15 cellular contexts compared by ENCODE assay signal in the genomic region with DNA sequence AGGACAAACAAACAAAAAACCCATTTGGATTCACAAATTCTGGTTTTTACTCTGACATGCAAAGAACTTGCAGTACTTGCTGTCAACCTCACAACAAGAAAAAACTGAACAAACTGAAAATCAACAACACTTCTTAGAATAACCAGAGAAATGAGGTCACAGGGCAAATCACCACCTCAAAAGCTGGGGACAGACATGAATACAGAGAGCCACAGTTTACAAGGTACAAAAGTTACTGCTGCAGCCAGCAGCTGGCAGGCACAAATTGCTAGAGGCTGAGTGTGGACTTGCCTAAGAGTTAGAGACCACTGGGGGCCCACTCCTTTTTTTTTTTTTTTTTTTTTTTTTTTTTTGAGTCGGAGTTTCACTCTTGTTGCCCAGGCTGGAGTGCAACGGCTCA. TPM values are rescaled to one million over a fixed set of nuclear protein-coding genes. Genes with fewer than 3 reads are reported as not detected.
A peak's percentile ranks its signal among the peaks of the same experiment; 100 is the strongest.
DNase-seq lines count a peak whose midpoint lies in the region; ATAC-seq and TF ChIP-seq lines count a peak whose summit lies in the region.
"Had no signal": no experiment of that assay in that cellular context is flagged by ENCODE, and none has a peak within 500 bp of the region (broad histone marks: within the 10 kb centered on the region; RNA-seq: fewer than 3 reads in every experiment).

No MANE protein-coding gene starts in this region.

- CTCF ChIA-PET in activated CD8-positive, alpha-beta T cell treated with anti-CD3 and anti-CD28 coated beads, Interleukin-2, amount 10 ng/mL, durations not matched to agents 7 days and 5 days (lab: Charles Lee): no interaction called here
- CTCF ChIA-PET in activated CD8-positive, alpha-beta T cell treated with anti-CD3 and anti-CD28 coated beads for 36 hours (lab: Charles Lee): no interaction called here

- TF ChIP-seq CTCF in activated CD8-positive, alpha-beta T cell treated with anti-CD3 and anti-CD28 coated beads for 36 hours (IDR thresholded peaks at IDR 0.05): no peak

- POLR2A ChIA-PET in activated CD8-positive, alpha-beta T cell treated with anti-CD3 and anti-CD28 coated beads, Interleukin-2, amount 10 ng/mL, durations not matched to agents 7 days and 5 days (lab: Charles Lee): no interaction called here
- POLR2A ChIA-PET in activated CD8-positive, alpha-beta T cell treated with anti-CD3 and anti-CD28 coated beads for 36 hours (lab: Charles Lee): no interaction called here

- H3K4me3 Mint-ChIP-seq in activated CD8-positive, alpha-beta T cell treated with anti-CD3 and anti-CD28 coated beads, Interleukin-2, amount 10 ng/mL, durations not matched to agents 7 days and 5 days: no peak overlapping the region
- no peak overlapping the region for H3K4me3 Mint-ChIP-seq in activated CD8-positive, alpha-beta T cell treated with anti-CD3 and anti-CD28 coated beads for 36 hours
- H3K4me3 Mint-ChIP-seq in T-helper 1 cell treated with Interleukin-12 subunit alpha and Interleukin-12 subunit beta and Interleukin-4 antibody, amounts not matched to agents 30 μg/mL and 1 μg/mL, for 36 hours: peak overlapping the region; percentile 51

- H3K27me3 Mint-ChIP-seq in activated CD8-positive, alpha-beta T cell treated with anti-CD3 and anti-CD28 coated beads, Interleukin-2, amount 10 ng/mL, durations not matched to agents 7 days and 5 days (ENCODE audit: low read depth): peaks cover 26% of the 10 kb centered on the region
- H3K27me3 Mint-ChIP-seq in activated CD8-positive, alpha-beta T cell treated with anti-CD3 and anti-CD28 coated beads for 36 hours: peaks cover 14% of the 10 kb centered on the region
- peaks cover 30% of the 10 kb centered on the region for H3K27me3 Mint-ChIP-seq in T-helper 1 cell treated with Interleukin-12 subunit alpha and Interleukin-12 subunit beta and Interleukin-4 antibody, amounts not matched to agents 30 μg/mL and 1 μg/mL, for 36 hours (ENCODE audit: low read depth)

- H3K36me3 Mint-ChIP-seq in activated CD8-positive, alpha-beta T cell treated with anti-CD3 and anti-CD28 coated beads, Interleukin-2, amount 10 ng/mL, durations not matched to agents 7 days and 5 days (ENCODE audit: low read depth): peaks cover under 1% of the 10 kb centered on the region
- H3K36me3 Mint-ChIP-seq in activated CD8-positive, alpha-beta T cell treated with anti-CD3 and anti-CD28 coated beads for 36 hours (ENCODE audit: low read depth): peaks cover 6% of the 10 kb centered on the region
- peaks cover 35% of the 10 kb centered on the region for H3K36me3 Mint-ChIP-seq in T-helper 1 cell treated with Interleukin-12 subunit alpha and Interleukin-12 subunit beta and Interleukin-4 antibody, amounts not matched to agents 30 μg/mL and 1 μg/mL, for 36 hours (ENCODE audit: low read depth)

- intact Hi-C loops in activated CD8-positive, alpha-beta T cell treated with anti-CD3 and anti-CD28 coated beads for 36 hours (cut with micrococcal nuclease): no loop called here

- ATAC-seq in activated CD8-positive, alpha-beta T cell treated with anti-CD3 and anti-CD28 coated beads, Interleukin-2, amount 10 ng/mL, durations not matched to agents 7 days and 5 days: peak; percentile 77
- ATAC-seq in activated CD8-positive, alpha-beta T cell treated with anti-CD3 and anti-CD28 coated beads for 36 hours: no peak
- ATAC-seq: PC-3 had no signal

- peak; percentile 39 for DNase-seq in activated CD8-positive, alpha-beta T cell treated with anti-CD3 and anti-CD28 coated beads, Interleukin-2, amount 10 ng/mL, durations not matched to agents 7 days and 5 days
- DNase-seq in activated CD8-positive, alpha-beta T cell treated with anti-CD3 and anti-CD28 coated beads for 36 hours: no peak
- peak; percentile 29 for DNase-seq in central memory CD4-positive, alpha-beta T cell
- DNase-seq in medulla oblongata (ENCODE audit: extremely low spot score) (peak; percentile 26), islet precursor cell (no peak), UCSD-AML1 (lab: John Stamatoyannopoulos, UW; ENCODE audit: unreplicated experiment) (no peak), NOMO-1 treated with dmso at 0.1 percent for 144 hours (lab: John Stamatoyannopoulos, UW; ENCODE audit: unreplicated experiment) (no peak)
- DNase-seq: C1 segment of cervical spinal cord, KG1, NCI-H1436, NCI-H2029 treated with DMSO at 0.1 percent for 48 hours, NCI-H2171 treated with DMSO at 0.1 percent for 48 hours, NCI-H774, PC-3 had no signal

- H3K27ac Mint-ChIP-seq in activated CD8-positive, alpha-beta T cell treated with anti-CD3 and anti-CD28 coated beads, Interleukin-2, amount 10 ng/mL, durations not matched to agents 7 days and 5 days: peak overlapping the region; percentile 34
- no peak overlapping the region for H3K27ac Mint-ChIP-seq in activated CD8-positive, alpha-beta T cell treated with anti-CD3 and anti-CD28 coated beads for 36 hours
- H3K27ac Mint-ChIP-seq in T-helper 1 cell treated with Interleukin-12 subunit alpha and Interleukin-12 subunit beta and Interleukin-4 antibody, amounts not matched to agents 30 μg/mL and 1 μg/mL, for 36 hours: peak overlapping the region; percentile 78

- peaks cover 14% of the 10 kb centered on the region for H3K4me1 Mint-ChIP-seq in activated CD8-positive, alpha-beta T cell treated with anti-CD3 and anti-CD28 coated beads, Interleukin-2, amount 10 ng/mL, durations not matched to agents 7 days and 5 days (ENCODE audit: low read depth)
- H3K4me1 Mint-ChIP-seq in activated CD8-positive, alpha-beta T cell treated with anti-CD3 and anti-CD28 coated beads for 36 hours (ENCODE audit: low read depth): no peaks in the 10 kb centered on the region
- peaks cover 16% of the 10 kb centered on the region for H3K4me1 Mint-ChIP-seq in T-helper 1 cell treated with Interleukin-12 subunit alpha and Interleukin-12 subunit beta and Interleukin-4 antibody, amounts not matched to agents 30 μg/mL and 1 μg/mL, for 36 hours (ENCODE audit: low read depth)

- H3K9me3 Mint-ChIP-seq in activated CD8-positive, alpha-beta T cell treated with anti-CD3 and anti-CD28 coated beads, Interleukin-2, amount 10 ng/mL, durations not matched to agents 7 days and 5 days (ENCODE audit: insufficient read depth): peaks cover 15% of the 10 kb centered on the region
- peaks cover 17% of the 10 kb centered on the region for H3K9me3 Mint-ChIP-seq in activated CD8-positive, alpha-beta T cell treated with anti-CD3 and anti-CD28 coated beads for 36 hours
- H3K9me3 Mint-ChIP-seq in T-helper 1 cell treated with Interleukin-12 subunit alpha and Interleukin-12 subunit beta and Interleukin-4 antibody, amounts not matched to agents 30 μg/mL and 1 μg/mL, for 36 hours: peaks cover 44% of the 10 kb centered on the region

RNA-seq across cellular contexts. Expression of gene RNF32, which starts 15.0 kb away (rescaled TPM):
- total RNA-seq in activated CD8-positive, alpha-beta T cell treated with anti-CD3 and anti-CD28 coated beads, Interleukin-2, amount 10 ng/mL, durations not matched to agents 7 days and 5 days: 1 to 10 TPM; 1.4 to 2.2 TPM
- total RNA-seq in activated CD8-positive, alpha-beta T cell treated with anti-CD3 and anti-CD28 coated beads for 36 hours: under 1 TPM; 0.43 TPM

Comparison
In these comparisons a context has a peak if more than half of its experiments do, and no peak if none do; other contexts are left out.
1. DNase-seq: peak in activated CD8-positive, alpha-beta T cell treated with anti-CD3 and anti-CD28 coated beads, Interleukin-2, amount 10 ng/mL, durations not matched to agents 7 days and 5 days (single experiment), central memory CD4-positive, alpha-beta T cell (single experiment) and medulla oblongata (single experiment); none in activated CD8-positive, alpha-beta T cell treated with anti-CD3 and anti-CD28 coated beads for 36 hours (single experiment), islet precursor cell (single experiment), UCSD-AML1 (single experiment) and NOMO-1 treated with dmso at 0.1 percent for 144 hours (single experiment).